In the genomic region with DNA sequence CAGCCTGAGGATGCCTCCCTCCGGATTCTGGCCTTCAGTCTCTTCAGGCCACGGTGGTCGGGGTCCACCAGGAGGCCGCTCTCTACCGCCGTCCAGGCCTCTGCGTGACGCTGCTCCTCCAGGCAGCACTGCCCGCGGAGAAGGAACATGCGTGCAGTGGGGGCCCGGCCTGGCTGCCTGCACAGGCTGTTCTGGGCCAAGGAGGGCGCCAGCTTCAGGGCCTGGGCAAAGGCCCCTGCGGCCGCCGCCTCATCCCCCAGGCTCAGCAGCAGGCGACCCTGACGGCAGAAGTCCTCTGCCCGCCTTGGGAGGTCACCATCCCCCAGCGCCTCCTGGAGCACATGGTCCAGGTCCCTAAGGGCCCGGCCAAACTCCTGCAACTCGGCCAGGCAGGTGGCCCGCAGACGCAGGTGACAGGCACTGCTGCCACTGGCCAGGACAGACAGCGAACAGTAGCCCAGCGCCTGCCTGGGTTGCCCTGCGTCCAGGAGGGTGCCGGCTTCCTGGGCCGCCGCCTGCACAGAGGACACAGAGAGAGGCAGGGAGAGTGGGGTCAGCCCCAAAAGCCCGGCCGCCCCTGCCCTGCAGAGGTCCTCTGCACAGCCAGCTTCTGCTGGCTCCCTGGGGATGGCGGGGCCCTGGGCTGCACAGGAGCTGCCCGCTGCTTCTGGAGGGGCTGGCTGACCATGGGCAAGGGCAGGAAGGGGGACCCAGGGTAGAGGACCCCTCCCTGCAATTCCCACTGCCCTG, we compare ENCODE assay signal across 9 cellular contexts. TPM values are rescaled to one million over a fixed set of nuclear protein-coding genes. Genes with fewer than 3 reads are reported as not detected.
DNase-seq lines count a peak whose midpoint lies in the region; ATAC-seq, FAIRE-seq and TF ChIP-seq lines count a peak whose summit lies in the region.
"Had no signal": no experiment of that assay in that cellular context is flagged by ENCODE, and none has a peak within 500 bp of the region (broad histone marks: within the 10 kb centered on the region; RNA-seq: fewer than 3 reads in every experiment).

No MANE protein-coding gene starts in this region.

- peaks cover 12% of the 10 kb centered on the region for H3K27me3 ChIP-seq in suprapubic skin

- no peak for TF ChIP-seq CTCF in kidney (IDR thresholded peaks at IDR 0.05; ENCODE audit: borderline replicate concordance, extremely low read depth, insufficient read depth)
- TF ChIP-seq CTCF in suprapubic skin (IDR thresholded peaks at IDR 0.05) = no peak

- FAIRE-seq in kidney (lab: Jason Lieb, UNC) = no peak

- intact Hi-C loops in activated T-helper 2 cell treated with anti-CD3 and anti-CD28 coated beads, Interferon-gamma antibody, Interleukin-2, Interleukin-4, amounts not matched to agents 10 μg/mL and 5 μg/mL and 100 μg/mL, durations not matched to agents 14 hours and 24 hours and 36 hours (cut with micrococcal nuclease) = loop anchor here (10.0 kb wide), 2 partner anchors 97 to 227 kb away; partner anchors contain the start of gene PEX10
- intact Hi-C loops in kidney (cut with DNase I) = no loop called here

- no peak overlapping the region for H3K27ac ChIP-seq in kidney (ENCODE audit: low read depth in 2 of 2, low read length in 2 of 2)
- no peak overlapping the region for H3K27ac ChIP-seq in suprapubic skin

- TF ChIP-seq EP300 in suprapubic skin (IDR thresholded peaks at IDR 0.05) = no peak

- H3K4me3 ChIP-seq in kidney (ENCODE audit: low read length in 2 of 2) = peak overlapping the region; percentile 67 to 81
- peak overlapping the region; percentile 95 for H3K4me3 ChIP-seq in suprapubic skin

- H3K36me3 Mint-ChIP-seq in activated T-cell treated with anti-CD3 and anti-CD28 coated beads, Interleukin-2, amount 50 U/mL, for 24 hours (ENCODE audit: low read depth) = peaks cover 3% of the 10 kb centered on the region
- peaks cover 4% of the 10 kb centered on the region for H3K36me3 Mint-ChIP-seq in activated T-helper 2 cell treated with anti-CD3 and anti-CD28 coated beads, Interferon-gamma antibody, Interleukin-2, Interleukin-4, amounts not matched to agents 10 μg/mL and 5 μg/mL and 100 μg/mL, durations not matched to agents 14 hours and 24 hours and 36 hours (ENCODE audit: low read depth)

- DNase-seq in activated T-cell treated with anti-CD3 and anti-CD28 coated beads, Interleukin-2, amount 50 U/mL, for 24 hours = peak; percentile 34
- DNase-seq in activated T-cell treated with anti-CD3 and anti-CD28 coated beads, Interleukin-2, amount 50 U/mL, for 1 hour = no peak
- DNase-seq in activated T-helper 2 cell treated with anti-CD3 and anti-CD28 coated beads, Interferon-gamma antibody, Interleukin-2, Interleukin-4, amounts not matched to agents 10 μg/mL and 5 μg/mL and 100 μg/mL, durations not matched to agents 14 hours and 24 hours and 36 hours (ENCODE audit: low spot score) = no peak
- DNase-seq in kidney (peak; percentile 79), suprapubic skin (ENCODE audit: low spot score in 2 of 2) (peak in 1 of 2 donors; percentile 57), GM19240 (ENCODE audit: insufficient read length, low spot score) (no peak)
- DNase-seq: NCI-H748 treated with DMSO at 0.1 percent for 48 hours had no signal

- H3K4me1 Mint-ChIP-seq in activated T-cell treated with anti-CD3 and anti-CD28 coated beads, Interleukin-2, amount 50 U/mL, for 24 hours (ENCODE audit: low read depth) = peaks cover 11% of the 10 kb centered on the region
- H3K4me1 Mint-ChIP-seq in activated T-helper 2 cell treated with anti-CD3 and anti-CD28 coated beads, Interferon-gamma antibody, Interleukin-2, Interleukin-4, amounts not matched to agents 10 μg/mL and 5 μg/mL and 100 μg/mL, durations not matched to agents 14 hours and 24 hours and 36 hours (ENCODE audit: low read depth) = no peaks in the 10 kb centered on the region

- no CpG with 5 or more reads among the region's 34 CpGs for WGBS in suprapubic skin

- peak overlapping the region; percentile 94 for H3K27ac Mint-ChIP-seq in activated T-cell treated with anti-CD3 and anti-CD28 coated beads, Interleukin-2, amount 50 U/mL, for 24 hours
- peak overlapping the region; percentile 88 for H3K27ac Mint-ChIP-seq in activated T-helper 2 cell treated with anti-CD3 and anti-CD28 coated beads, Interferon-gamma antibody, Interleukin-2, Interleukin-4, amounts not matched to agents 10 μg/mL and 5 μg/mL and 100 μg/mL, durations not matched to agents 14 hours and 24 hours and 36 hours

- H3K9ac ChIP-seq in kidney (ENCODE audit: low read length in 2 of 2) = peak overlapping the region in 1 of 2 donors; percentile 81

- ATAC-seq in GM21717 (IDR thresholded peaks at IDR 0.05; ENCODE audit: unreplicated experiment) (no peak), GM21528 (IDR thresholded peaks at IDR 0.05; ENCODE audit: low FRiP score, unreplicated experiment) (no peak)

- H3K4me1 ChIP-seq in kidney (ENCODE audit: control insufficient read depth in 1 of 2, insufficient read depth in 1 of 2, low read depth in 1 of 2, low read length in 2 of 2) = peaks cover 0 to 12% of the 10 kb centered on the region in 2 donors
- peaks cover 27% of the 10 kb centered on the region for H3K4me1 ChIP-seq in suprapubic skin

- H3K9me3 Mint-ChIP-seq in activated T-cell treated with anti-CD3 and anti-CD28 coated beads, Interleukin-2, amount 50 U/mL, for 24 hours = peaks cover 8% of the 10 kb centered on the region
- H3K9me3 Mint-ChIP-seq in activated T-helper 2 cell treated with anti-CD3 and anti-CD28 coated beads, Interferon-gamma antibody, Interleukin-2, Interleukin-4, amounts not matched to agents 10 μg/mL and 5 μg/mL and 100 μg/mL, durations not matched to agents 14 hours and 24 hours and 36 hours = peaks cover 17% of the 10 kb centered on the region

- H3K9me3 ChIP-seq in kidney (ENCODE audit: control insufficient read depth in 1 of 2, low read length in 2 of 2) = peaks cover 0 to 6% of the 10 kb centered on the region in 2 donors
- H3K9me3 ChIP-seq in suprapubic skin = peaks cover 3% of the 10 kb centered on the region

- H3K36me3 ChIP-seq in kidney (ENCODE audit: control insufficient read depth in 1 of 2, insufficient read depth in 2 of 2, low read length in 2 of 2) (no peaks in the 10 kb centered on the region), suprapubic skin (no peaks in the 10 kb centered on the region)

- peaks cover 3% of the 10 kb centered on the region for H3K27me3 Mint-ChIP-seq in activated T-cell treated with anti-CD3 and anti-CD28 coated beads, Interleukin-2, amount 50 U/mL, for 24 hours
- no peaks in the 10 kb centered on the region for H3K27me3 Mint-ChIP-seq in activated T-helper 2 cell treated with anti-CD3 and anti-CD28 coated beads, Interferon-gamma antibody, Interleukin-2, Interleukin-4, amounts not matched to agents 10 μg/mL and 5 μg/mL and 100 μg/mL, durations not matched to agents 14 hours and 24 hours and 36 hours (ENCODE audit: low read depth)

- no peak for TF ChIP-seq POLR2A in suprapubic skin (IDR thresholded peaks at IDR 0.05)

- H3K4me3 Mint-ChIP-seq in activated T-cell treated with anti-CD3 and anti-CD28 coated beads, Interleukin-2, amount 50 U/mL, for 24 hours = peak overlapping the region; percentile 85
- peak overlapping the region; percentile 85 for H3K4me3 Mint-ChIP-seq in activated T-helper 2 cell treated with anti-CD3 and anti-CD28 coated beads, Interferon-gamma antibody, Interleukin-2, Interleukin-4, amounts not matched to agents 10 μg/mL and 5 μg/mL and 100 μg/mL, durations not matched to agents 14 hours and 24 hours and 36 hours (ENCODE audit: low read depth)

RNA-seq across cellular contexts. Expression of gene MMEL1, which starts 8.7 kb away (rescaled TPM):
- 0.73 and 1.2 TPM in 2 replicates for total RNA-seq in activated T-helper 2 cell treated with anti-CD3 and anti-CD28 coated beads, Interferon-gamma antibody, Interleukin-2, Interleukin-4, amounts not matched to agents 10 μg/mL and 5 μg/mL and 100 μg/mL, durations not matched to agents 14 hours and 24 hours and 36 hours
- 4.0 TPM for total RNA-seq in kidney
- polyA plus RNA-seq in kidney (ENCODE audit: insufficient read depth, low read depth, low replicate concordance) = 8.5 TPM
- 1 to 10 TPM in 2 of 4 donors, not detected in 2; 2.2 to 2.6 TPM for total RNA-seq in suprapubic skin

RNA-seq across cellular contexts. Expression of gene PRXL2B, which starts 55.0 kb away (rescaled TPM):
- total RNA-seq in activated T-helper 2 cell treated with anti-CD3 and anti-CD28 coated beads, Interferon-gamma antibody, Interleukin-2, Interleukin-4, amounts not matched to agents 10 μg/mL and 5 μg/mL and 100 μg/mL, durations not matched to agents 14 hours and 24 hours and 36 hours = 26.5 and 28.4 TPM in 2 replicates
- total RNA-seq in kidney (39.5 TPM), suprapubic skin (10 to 100 TPM in 2 of 4 donors, 1 to 10 TPM in 2; 9.7 to 16.3 (median 10.7) TPM)
- polyA plus RNA-seq in kidney (ENCODE audit: insufficient read depth, low read depth, low replicate concordance) = 25.6 TPM

Comparison
In these comparisons a context has a peak if more than half of its experiments do, and no peak if none do; other contexts are left out.
1. DNase-seq: peak in activated T-cell treated with anti-CD3 and anti-CD28 coated beads, Interleukin-2, amount 50 U/mL, for 24 hours (single experiment) and kidney (single experiment); none in activated T-cell treated with anti-CD3 and anti-CD28 coated beads, Interleukin-2, amount 50 U/mL, for 1 hour (single experiment), activated T-helper 2 cell treated with anti-CD3 and anti-CD28 coated beads, Interferon-gamma antibody, Interleukin-2, Interleukin-4, amounts not matched to agents 10 μg/mL and 5 μg/mL and 100 μg/mL, durations not matched to agents 14 hours and 24 hours and 36 hours (single experiment) and GM19240 (single experiment).